ENCODE assay signal across 1 cellular context in the genomic region with DNA sequence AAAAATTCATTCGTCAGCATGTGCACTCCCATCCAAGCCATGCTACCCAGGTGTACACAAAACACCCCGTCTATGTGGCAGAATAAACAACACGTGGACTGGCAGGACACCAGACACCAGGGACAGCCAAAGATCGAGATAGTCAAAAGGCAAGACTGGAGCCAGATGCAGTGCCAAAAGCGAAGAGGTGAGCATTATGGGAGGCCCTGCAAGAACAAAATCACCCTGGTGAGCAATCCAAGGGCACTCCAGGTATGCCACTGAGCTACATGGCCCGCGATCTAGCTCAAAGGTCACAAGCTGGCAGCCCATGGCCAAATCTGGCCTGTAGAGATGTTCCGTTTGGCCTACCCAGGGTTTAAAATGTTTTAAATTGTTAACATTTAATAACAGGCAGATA.
TF ChIP-seq lines count a peak whose summit lies in the region.

No MANE protein-coding gene starts in this region.

TF ChIP-seq in H1, 55 proteins besides CTCF, POLR2A, EP300 and RAD21:
- TF ChIP-seq HDAC2 (IDR thresholded peaks at IDR 0.05; ENCODE audit: borderline replicate concordance in 1 of 2, low read depth in 2 of 2, low read length in 2 of 2) (no peak), TAF7 (optimal IDR thresholded peaks at IDR 0.05; ENCODE audit: borderline replicate concordance, low read depth, low read length) (no peak), CTBP2 (IDR thresholded peaks at IDR 0.05; ENCODE audit: borderline replicate concordance, insufficient read depth, insufficient read length, low read length) (no peak), KDM4A (IDR thresholded peaks at IDR 0.05; ENCODE audit: low read depth, low read length, severe bottlenecking) (no peak), TEAD4 (IDR thresholded peaks at IDR 0.05; ENCODE audit: low read depth, low read length) (no peak), EGR1 (IDR thresholded peaks at IDR 0.05; ENCODE audit: borderline replicate concordance, low read depth, low read length) (no peak), BCL11A (IDR thresholded peaks at IDR 0.05; ENCODE audit: low read depth in 2 of 2, low read length in 2 of 2) (no peak), SUZ12 (IDR thresholded peaks at IDR 0.05; ENCODE audit: low read length) (no peak), EZH2 (IDR thresholded peaks at IDR 0.05; ENCODE audit: low read depth, low read length, severe bottlenecking) (no peak)
- TF ChIP-seq, protein P1, sequence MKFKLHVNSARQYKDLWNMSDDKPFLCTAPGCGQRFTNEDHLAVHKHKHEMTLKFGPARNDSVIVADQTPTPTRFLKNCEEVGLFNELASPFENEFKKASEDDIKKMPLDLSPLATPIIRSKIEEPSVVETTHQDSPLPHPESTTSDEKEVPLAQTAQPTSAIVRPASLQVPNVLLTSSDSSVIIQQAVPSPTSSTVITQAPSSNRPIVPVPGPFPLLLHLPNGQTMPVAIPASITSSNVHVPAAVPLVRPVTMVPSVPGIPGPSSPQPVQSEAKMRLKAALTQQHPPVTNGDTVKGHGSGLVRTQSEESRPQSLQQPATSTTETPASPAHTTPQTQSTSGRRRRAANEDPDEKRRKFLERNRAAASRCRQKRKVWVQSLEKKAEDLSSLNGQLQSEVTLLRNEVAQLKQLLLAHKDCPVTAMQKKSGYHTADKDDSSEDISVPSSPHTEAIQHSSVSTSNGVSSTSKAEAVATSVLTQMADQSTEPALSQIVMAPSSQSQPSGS (IDR thresholded peaks at IDR 0.05; ENCODE audit: low read length), result no peak
- TF ChIP-seq, protein P2, sequence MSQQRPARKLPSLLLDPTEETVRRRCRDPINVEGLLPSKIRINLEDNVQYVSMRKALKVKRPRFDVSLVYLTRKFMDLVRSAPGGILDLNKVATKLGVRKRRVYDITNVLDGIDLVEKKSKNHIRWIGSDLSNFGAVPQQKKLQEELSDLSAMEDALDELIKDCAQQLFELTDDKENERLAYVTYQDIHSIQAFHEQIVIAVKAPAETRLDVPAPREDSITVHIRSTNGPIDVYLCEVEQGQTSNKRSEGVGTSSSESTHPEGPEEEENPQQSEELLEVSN (IDR thresholded peaks at IDR 0.05), result no peak
